Comparison of ENCODE assay signal across 21 cellular contexts in the genomic region with DNA sequence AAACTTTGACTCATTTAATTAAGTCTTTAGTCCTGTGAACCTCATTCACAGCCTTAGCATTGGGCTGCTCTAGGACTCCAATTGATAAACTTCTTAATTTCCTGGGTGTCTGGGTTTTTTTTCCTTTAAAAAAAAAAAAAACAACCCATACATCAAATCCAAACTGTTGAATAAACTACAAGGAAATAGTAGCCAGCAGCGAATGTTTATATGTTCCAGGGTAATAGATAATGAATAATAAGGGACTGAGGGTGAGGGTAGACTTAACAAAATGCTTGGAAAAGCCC.
"Had no signal": no experiment of that assay in that cellular context is flagged by ENCODE, and none has a peak within 500 bp of the region (broad histone marks: within the 10 kb centered on the region; RNA-seq: fewer than 3 reads in every experiment).

No MANE protein-coding gene starts in this region.

- DNase-seq: dermis blood vessel endothelial cell; gastrocnemius medialis; heart left ventricle; left cardiac atrium; left lung; mesendoderm; naive thymus-derived CD8-positive, alpha-beta T cell; occipital lobe; stimulated activated CD4-positive, alpha-beta T cell treated with anti-CD3 and anti-CD28 coated beads, Interleukin-12 subunit alpha, Interleukin-12 subunit beta, amount 100 ng/mL, for 4 hours; stimulated activated CD4-positive, alpha-beta T cell treated with anti-CD3 and anti-CD28 coated beads, Interleukin-1b, Interleukin-23, amount 100 ng/mL, for 48 hours; stimulated activated CD4-positive, alpha-beta T cell treated with anti-CD3 and anti-CD28 coated beads, Interleukin-4, amount 100 ng/mL, for 24 hours; stimulated activated naive CD4-positive, alpha-beta T cell treated with Interleukin-2 at 50 U/mL for 16 hours; stomach; thyroid gland had no signal

- H3K27ac ChIP-seq: coronary artery, gastrocnemius medialis, heart left ventricle, hepatocyte, left lung, pancreas, prostate gland, right atrium auricular region, stomach, thyroid gland, vagina had no signal

- H2AFZ ChIP-seq: hepatocyte had no signal

- H3K4me3 ChIP-seq: coronary artery, gastrocnemius medialis, heart left ventricle, hepatocyte, left lung, prostate gland, right atrium auricular region, smooth muscle cell, stomach, thyroid gland, vagina had no signal

- H3K79me2 ChIP-seq: hepatocyte had no signal

- H3K9me3 ChIP-seq: gastrocnemius medialis, heart left ventricle, left lung, pancreas, prostate gland, right atrium auricular region, stomach, thyroid gland, vagina had no signal

- H3K27me3 ChIP-seq: gastrocnemius medialis, heart left ventricle, left lung, pancreas, right atrium auricular region, stomach, thyroid gland, vagina had no signal

- H3K36me3 ChIP-seq: gastrocnemius medialis, heart left ventricle, left lung, pancreas, prostate gland, right atrium auricular region, stomach, thyroid gland, vagina had no signal

- H3K4me1 ChIP-seq: gastrocnemius medialis, heart left ventricle, left lung, prostate gland, right atrium auricular region, thyroid gland, vagina had no signal

- H3K4me2 ChIP-seq: hepatocyte, smooth muscle cell had no signal
